16 cellular contexts compared by ENCODE assay signal in the genomic region with DNA sequence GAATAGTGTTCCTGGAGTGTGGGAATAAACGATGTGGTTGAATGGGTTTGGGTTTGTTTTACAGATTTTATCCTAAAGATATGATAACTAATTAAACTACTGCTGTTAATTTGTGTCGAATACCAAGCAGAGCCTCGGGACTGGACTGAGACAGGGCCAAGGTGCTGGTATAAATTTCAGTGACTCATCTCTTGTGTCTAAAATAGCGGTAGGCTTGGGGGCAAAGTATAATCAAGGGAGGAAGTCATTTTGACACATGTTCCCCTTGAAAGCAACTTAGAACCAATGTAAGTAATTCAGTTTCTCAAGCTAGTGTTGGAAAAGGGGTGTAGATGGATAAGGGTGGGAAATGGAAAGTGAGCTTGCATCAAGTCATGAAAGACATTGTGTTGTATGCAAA.
"Had no signal": no experiment of that assay in that cellular context is flagged by ENCODE, and none has a peak within 500 bp of the region (broad histone marks: within the 10 kb centered on the region; RNA-seq: fewer than 3 reads in every experiment).

No MANE protein-coding gene starts in this region.

- DNase-seq: activated CD4-positive, alpha-beta T cell treated with anti-CD3 and anti-CD28 coated beads for 1 hour; activated CD8-positive, alpha-beta memory T cell treated with anti-CD3 and anti-CD28 coated beads for 24 hours; activated CD8-positive, alpha-beta memory T cell treated with anti-CD3 and anti-CD28 coated beads, Interleukin-2, amount 50 U/mL, for 48 hours; activated effector memory CD4-positive, alpha-beta T cell treated with Interleukin-2 at 50 U/mL for 16 hours; activated naive CD4-positive, alpha-beta T cell treated with anti-CD3 and anti-CD28 coated beads, Interleukin-2, amount 10 ng/mL, durations not matched to agents 7 days and 5 days; activated T-cell treated with anti-CD3 and anti-CD28 coated beads, Interleukin-2, amount 50 U/mL, for 48 hours; aorta; cortex of kidney; effector CD4-positive, alpha-beta T cell; left cardiac atrium; mesendoderm; naive thymus-derived CD8-positive, alpha-beta T cell; sigmoid colon; stimulated activated naive B cell treated with anti-CD40 and anti-IgM and Interleukin-4, amounts not matched to agents 10 μg/mL and 1 μg/mL and 100 μg/mL, for 72 hours; upper lobe of right lung had no signal

- ATAC-seq: esophagus mucosa; left cardiac atrium; naive thymus-derived CD8-positive, alpha-beta T cell; stimulated activated naive B cell treated with anti-CD40 and anti-IgM and Interleukin-4, amounts not matched to agents 10 μg/mL and 1 μg/mL and 100 μg/mL, for 72 hours; upper lobe of right lung had no signal
